In the genomic region with DNA sequence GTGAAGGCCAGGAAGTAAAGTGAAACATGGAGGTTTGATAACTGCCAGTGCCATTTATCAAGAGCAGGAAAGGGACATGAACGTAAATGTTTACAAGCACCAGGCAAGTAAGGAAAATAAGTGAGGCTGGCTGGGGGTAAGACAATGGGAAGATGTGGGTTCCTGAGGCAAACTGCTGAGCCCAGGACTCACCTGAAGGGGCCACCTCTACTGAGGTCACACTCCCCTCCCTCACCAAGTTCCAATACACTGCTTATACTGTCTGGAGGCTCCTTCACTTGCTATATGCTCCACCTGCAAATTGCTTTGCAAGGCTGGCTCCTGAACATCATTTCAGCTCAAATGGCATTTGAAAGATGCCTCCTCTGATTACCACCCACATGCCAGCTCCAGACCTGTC, we compare ENCODE assay signal across 16 cellular contexts. TPM values are rescaled to one million over a fixed set of nuclear protein-coding genes. Genes with fewer than 3 reads are reported as not detected.
DNase-seq lines count a peak whose midpoint lies in the region; ATAC-seq and TF ChIP-seq lines count a peak whose summit lies in the region.
"Had no signal": no experiment of that assay in that cellular context is flagged by ENCODE, and none has a peak within 500 bp of the region (broad histone marks: within the 10 kb centered on the region; RNA-seq: fewer than 3 reads in every experiment).

No MANE protein-coding gene starts in this region.

- no peak overlapping the region for H3K9ac ChIP-seq in IMR-90 (ENCODE audit: low read depth, low read length)
- H3K9ac ChIP-seq: KMS-11 had no signal

- H3K36me3 ChIP-seq in GM23338 (ENCODE audit: insufficient read depth) = no peaks in the 10 kb centered on the region; the same call in 1 of the 2 replicates
- H3K36me3 ChIP-seq in IMR-90 (ENCODE audit: control insufficient read depth, insufficient read depth, low read length) = no peaks in the 10 kb centered on the region
- H3K36me3 ChIP-seq in esophagus muscularis mucosa = no peaks in the 10 kb centered on the region

- in situ Hi-C loops in IMR-90 (cut with MboI; ENCODE audit: low sequenced_read_pairs) = no loop called here

- H3K56ac ChIP-seq in IMR-90 (ENCODE audit: extremely low read depth, insufficient read depth, low read length) = no peak overlapping the region

- H3K27me3 Mint-ChIP-seq in GM23338 (ENCODE audit: insufficient read depth, low read depth, poor library complexity) = no peaks in the 10 kb centered on the region
- H3K27me3 Mint-ChIP-seq in activated T-helper 2 cell treated with anti-CD3 and anti-CD28 coated beads, Interferon-gamma antibody, Interleukin-2, Interleukin-4, amounts not matched to agents 10 μg/mL and 5 μg/mL and 100 μg/mL, durations not matched to agents 14 hours and 24 hours and 36 hours (ENCODE audit: low read depth) = peaks cover 6% of the 10 kb centered on the region
- H3K27me3 Mint-ChIP-seq in mesothelial cell of epicardium (ENCODE audit: low read depth) = no peaks in the 10 kb centered on the region

- intact Hi-C loops in IMR-90 (cut with micrococcal nuclease) (no loop called here), esophagus muscularis mucosa (cut with DNase I) (no loop called here)
- intact Hi-C loops in activated T-helper 2 cell treated with anti-CD3 and anti-CD28 coated beads, Interferon-gamma antibody, Interleukin-2, Interleukin-4, amounts not matched to agents 10 μg/mL and 5 μg/mL and 100 μg/mL, durations not matched to agents 14 hours and 24 hours and 36 hours (cut with micrococcal nuclease) = loop anchor here (5.0 kb wide), 1 partner anchor 1351 kb away; no protein-coding TSS in a partner anchor

- H3K4me1 ChIP-seq in GM23338 (ENCODE audit: insufficient read depth) (peaks cover 3% of the 10 kb centered on the region), IMR-90 (ENCODE audit: control insufficient read depth, insufficient read depth, low read length) (peaks cover 6% of the 10 kb centered on the region), esophagus muscularis mucosa (peaks cover 0 to 10% (median 8%) of the 10 kb centered on the region in 4 donors)

- no peak overlapping the region for H3K14ac ChIP-seq in IMR-90 (replicated peaks; ENCODE audit: low read depth, low read length)

- H3K79me1 ChIP-seq in IMR-90 (ENCODE audit: low read depth in 1 of 2, low read length in 2 of 2) = no peaks in the 10 kb centered on the region

- no peaks in the 10 kb centered on the region; the same call in 2 of the 3 replicates for H3K36me3 Mint-ChIP-seq in GM23338 (ENCODE audit: low read depth)
- peaks cover 14% of the 10 kb centered on the region for H3K36me3 Mint-ChIP-seq in activated T-helper 2 cell treated with anti-CD3 and anti-CD28 coated beads, Interferon-gamma antibody, Interleukin-2, Interleukin-4, amounts not matched to agents 10 μg/mL and 5 μg/mL and 100 μg/mL, durations not matched to agents 14 hours and 24 hours and 36 hours (ENCODE audit: low read depth)
- peaks cover 2% of the 10 kb centered on the region for H3K36me3 Mint-ChIP-seq in mesothelial cell of epicardium
- H3K36me3 Mint-ChIP-seq: CD4-positive, alpha-beta memory T cell had no signal

- H3K27me3 ChIP-seq in GM23338 (ENCODE audit: insufficient read depth) (no peaks in the 10 kb centered on the region), IMR-90 (ENCODE audit: control insufficient read depth, insufficient read depth, low read length) (no peaks in the 10 kb centered on the region), esophagus muscularis mucosa (no peaks in the 10 kb centered on the region)

- H3K9me1 ChIP-seq in IMR-90 (ENCODE audit: insufficient read depth, low read length) = 0 out of 2 replicates have a peak, but pooled peaks cover 4% of the 10 kb centered on the region

- H4K20me1 ChIP-seq in GM23338 (replicated peaks; ENCODE audit: insufficient read depth) = no peaks in the 10 kb centered on the region
- no peaks in the 10 kb centered on the region for H4K20me1 ChIP-seq in IMR-90 (ENCODE audit: insufficient read depth, low read length)

- H3K27ac ChIP-seq in GM23338 (ENCODE audit: low read depth) = no peak overlapping the region
- no peak overlapping the region for H3K27ac ChIP-seq in IMR-90 (ENCODE audit: insufficient read depth, low read length)
- no peak overlapping the region for H3K27ac ChIP-seq in esophagus muscularis mucosa (replicated peaks in 1 of 4)
- H3K27ac ChIP-seq: C4-2B, KMS-11 had no signal

- H3K4me3 Mint-ChIP-seq in GM23338 = no peak overlapping the region
- no peak overlapping the region for H3K4me3 Mint-ChIP-seq in activated T-helper 2 cell treated with anti-CD3 and anti-CD28 coated beads, Interferon-gamma antibody, Interleukin-2, Interleukin-4, amounts not matched to agents 10 μg/mL and 5 μg/mL and 100 μg/mL, durations not matched to agents 14 hours and 24 hours and 36 hours (ENCODE audit: low read depth)
- H3K4me3 Mint-ChIP-seq in mesothelial cell of epicardium = no peak overlapping the region
- H3K4me3 Mint-ChIP-seq: B cell; CD4-positive, alpha-beta memory T cell; IgD-negative memory B cell had no signal

- ATAC-seq in GM23338 = peak; percentile 59; the same call in 2 of the 3 replicates
- ATAC-seq in IMR-90 (ENCODE audit: low read depth) = no peak

- H2BK20ac ChIP-seq in IMR-90 (ENCODE audit: low read depth, low read length) = no peak overlapping the region

- H2BK120ac ChIP-seq in IMR-90 (ENCODE audit: low read depth, low read length) = no peak overlapping the region

- TF ChIP-seq POLR2A in IMR-90 (IDR thresholded peaks at IDR 0.05; ENCODE audit: low read depth, low read length) (no peak), esophagus muscularis mucosa (IDR thresholded peaks at IDR 0.05; ENCODE audit: low read depth) (no peak)

- H4K5ac ChIP-seq in IMR-90 (ENCODE audit: low read depth, low read length) = no peak overlapping the region

- H2AFZ ChIP-seq in GM23338 (peak overlapping the region; percentile 63; the same call in 1 of the 2 replicates), IMR-90 (replicated peaks; ENCODE audit: low read length, poor library complexity) (no peak overlapping the region)

- H3K23ac ChIP-seq in IMR-90 (ENCODE audit: low read depth, low read length) = no peak overlapping the region

- 0 out of 3 replicates have a peak overlapping the region, but pooled peaks have one; percentile 28 for H2BK15ac ChIP-seq in IMR-90 (ENCODE audit: low read depth, low read length)

- 0 out of 2 replicates have a peak overlapping the region, but pooled peaks have one; percentile 20 for H2AK5ac ChIP-seq in IMR-90 (ENCODE audit: low read depth, low read length)

- H3F3A ChIP-seq in GM23338 (replicated peaks; ENCODE audit: low read depth) = no peaks in the 10 kb centered on the region

- BruUV-seq in IMR-90 (replicated peaks; lab: Mats Ljungman, UMichigan) = no TSS peak

- no peak overlapping the region for H2BK5ac ChIP-seq in IMR-90 (ENCODE audit: low read depth, low read length, poor library complexity, severe bottlenecking)

- H3K4ac ChIP-seq in IMR-90 (ENCODE audit: low read depth, low read length) = 0 out of 2 replicates have a peak overlapping the region, but pooled peaks have one; percentile 3

- TF ChIP-seq RAD21 in IMR-90 (IDR thresholded peaks at IDR 0.05; ENCODE audit: low read length) = no peak

- peaks cover 3% of the 10 kb centered on the region; the same call in 1 of the 3 replicates for H3K9me3 Mint-ChIP-seq in GM23338
- peaks cover 8% of the 10 kb centered on the region for H3K9me3 Mint-ChIP-seq in activated T-helper 2 cell treated with anti-CD3 and anti-CD28 coated beads, Interferon-gamma antibody, Interleukin-2, Interleukin-4, amounts not matched to agents 10 μg/mL and 5 μg/mL and 100 μg/mL, durations not matched to agents 14 hours and 24 hours and 36 hours
- peaks cover 3% of the 10 kb centered on the region for H3K9me3 Mint-ChIP-seq in mesothelial cell of epicardium
- H3K9me3 Mint-ChIP-seq: IgD-negative memory B cell had no signal

- POLR2A ChIA-PET in IMR-90 (lab: Charles Lee; ENCODE audit: unreplicated experiment) = no interaction called here

- WGBS in IMR-90 (ENCODE audit: extremely low coverage in 2 of 2, insufficient read length in 1 of 2), 2 experiments = no CpG with 5 or more reads among the region's 1 CpG
- 78% methylated on average over 1 of the region's 1 CpG for WGBS in esophagus muscularis mucosa

- no peaks in the 10 kb centered on the region for H3K9me2 ChIP-seq in GM23338 (ENCODE audit: insufficient read depth)

- H3K79me2 ChIP-seq in GM23338 (replicated peaks; ENCODE audit: insufficient read depth) = no peaks in the 10 kb centered on the region

- no peak overlapping the region for H2AK9ac ChIP-seq in IMR-90 (replicated peaks; ENCODE audit: low read depth, low read length, poor library complexity)

- H3K4me3 ChIP-seq in GM23338 (no peak overlapping the region), IMR-90 (ENCODE audit: insufficient read depth, low read depth, low read length) (no peak overlapping the region), esophagus muscularis mucosa (no peak overlapping the region)

- no peaks in the 10 kb centered on the region for H3K9me3 ChIP-seq in IMR-90 (ENCODE audit: control insufficient read depth, insufficient read depth, low read length)
- peaks cover 0 to 6% (median 5%) of the 10 kb centered on the region in 4 donors for H3K9me3 ChIP-seq in esophagus muscularis mucosa

- no peak for TF ChIP-seq EP300 in esophagus muscularis mucosa (IDR thresholded peaks at IDR 0.05)

- CTCF ChIA-PET in IMR-90 (lab: Yijun Ruan, JAX) = no interaction called here

- DNase-seq in GM23338 (ENCODE audit: low spot score) (no peak), IMR-90 (no peak), mesothelial cell of epicardium (ENCODE audit: low spot score in 2 of 2, unreplicated experiment in 2 of 2) (no peak), NCI-H146 treated with DMSO at 0.1 percent for 48 hours (lab: John Stamatoyannopoulos, UW; ENCODE audit: unreplicated experiment) (no peak), nucleus accumbens (lab: John Stamatoyannopoulos, UW) (no peak), esophagus muscularis mucosa (ENCODE audit: extremely low spot score) (no peak)
- DNase-seq in activated T-helper 2 cell treated with anti-CD3 and anti-CD28 coated beads, Interferon-gamma antibody, Interleukin-2, Interleukin-4, amounts not matched to agents 10 μg/mL and 5 μg/mL and 100 μg/mL, durations not matched to agents 14 hours and 24 hours and 36 hours (ENCODE audit: low spot score) = no peak
- DNase-seq: CD4-positive, alpha-beta memory T cell; DMS153; DMS79 treated with DMSO at 0.1 percent for 48 hours; EL; HCEC 1CT had no signal

- no peak overlapping the region for H4K8ac ChIP-seq in IMR-90 (ENCODE audit: low read depth in 2 of 2, low read length in 2 of 2)

- TF ChIP-seq CTCF in GM23338 (conservative IDR thresholded peaks at IDR 0.05; ENCODE audit: low read depth in 2 of 2) = no peak
- TF ChIP-seq CTCF in IMR-90 (conservative IDR thresholded peaks at IDR 0.05; ENCODE audit: low read depth, low read length) = no peak
- TF ChIP-seq CTCF in mesothelial cell of epicardium (IDR thresholded peaks at IDR 0.05; ENCODE audit: unreplicated experiment) = no peak
- TF ChIP-seq CTCF in esophagus muscularis mucosa (IDR thresholded peaks at IDR 0.05) = no peak

- no peak overlapping the region for H3K4me2 ChIP-seq in GM23338
- H3K4me2 ChIP-seq in IMR-90 (ENCODE audit: low read depth, low read length) = no peak overlapping the region
- H3K4me2 ChIP-seq: KMS-11 had no signal

- H3K4me1 Mint-ChIP-seq in GM23338 (peaks cover 2% of the 10 kb centered on the region; the same call in 2 of the 3 replicates), mesothelial cell of epicardium (peaks cover 18% of the 10 kb centered on the region)
- peaks cover 36% of the 10 kb centered on the region for H3K4me1 Mint-ChIP-seq in activated T-helper 2 cell treated with anti-CD3 and anti-CD28 coated beads, Interferon-gamma antibody, Interleukin-2, Interleukin-4, amounts not matched to agents 10 μg/mL and 5 μg/mL and 100 μg/mL, durations not matched to agents 14 hours and 24 hours and 36 hours (ENCODE audit: low read depth)
- H3K4me1 Mint-ChIP-seq: B cell; CD4-positive, alpha-beta memory T cell; IgD-negative memory B cell had no signal

- H3K18ac ChIP-seq in IMR-90 (ENCODE audit: low read depth, low read length) = no peak overlapping the region

- dilution Hi-C loops in IMR-90 (cut with HindIII; ENCODE audit: low sequenced_read_pairs, unreplicated experiment) = no loop called here

- no peak overlapping the region for H4K91ac ChIP-seq in IMR-90 (ENCODE audit: insufficient read depth, low read depth, low read length)

- no peak overlapping the region for H3K27ac Mint-ChIP-seq in GM23338
- H3K27ac Mint-ChIP-seq in activated T-helper 2 cell treated with anti-CD3 and anti-CD28 coated beads, Interferon-gamma antibody, Interleukin-2, Interleukin-4, amounts not matched to agents 10 μg/mL and 5 μg/mL and 100 μg/mL, durations not matched to agents 14 hours and 24 hours and 36 hours = peak overlapping the region; percentile 68
- H3K27ac Mint-ChIP-seq in mesothelial cell of epicardium = peak overlapping the region; percentile 13
- H3K27ac Mint-ChIP-seq: B cell; CD4-positive, alpha-beta memory T cell; IgD-negative memory B cell had no signal

RNA-seq across cellular contexts. Expression of a gene that starts 10.3 kb away (rescaled TPM):
- total RNA-seq in GM23338 (2014; rRNA removed; shearing (Covaris generic)) = 2.4 and 2.6 TPM in 2 replicates
- polyA plus RNA-seq in GM23338 (2016; fragmentation: Nextera tagmentation; extraction: Ambion mirVana) = 0.38 and 0.55 TPM in 2 replicates
- 14.2 and 15.8 TPM in 2 replicates for total RNA-seq in IMR-90 (2012; rRNA removed)
- polyA plus RNA-seq in IMR-90 (2012; rRNA removed) = 4.2 and 4.7 TPM in 2 replicates
- polyA plus RNA-seq in IMR-90 (2012; cell fraction: cytosol; rRNA removed) = 1.7 and 2.2 TPM in 2 replicates
- polyA plus RNA-seq in IMR-90 (2012; cell fraction: nucleus; rRNA removed; ENCODE audit: low replicate concordance) = 5.2 and 12.8 TPM in 2 replicates
- total RNA-seq in activated T-helper 2 cell treated with anti-CD3 and anti-CD28 coated beads, Interferon-gamma antibody, Interleukin-2, Interleukin-4, amounts not matched to agents 10 μg/mL and 5 μg/mL and 100 μg/mL, durations not matched to agents 14 hours and 24 hours and 36 hours = 16.7 and 17.5 TPM in 2 replicates
- 16.7 to 17.0 TPM (median 17.0 TPM) in 3 replicates for total RNA-seq in mesothelial cell of epicardium
- total RNA-seq in esophagus muscularis mucosa = 10 to 100 TPM; 21.9 to 33.6 (median 24.4) TPM
- polyA plus RNA-seq: CD4-positive, alpha-beta memory T cell; IgD-negative memory B cell had no signal
